Comparison of ENCODE assay signal across 2 cellular contexts in the genomic region with DNA sequence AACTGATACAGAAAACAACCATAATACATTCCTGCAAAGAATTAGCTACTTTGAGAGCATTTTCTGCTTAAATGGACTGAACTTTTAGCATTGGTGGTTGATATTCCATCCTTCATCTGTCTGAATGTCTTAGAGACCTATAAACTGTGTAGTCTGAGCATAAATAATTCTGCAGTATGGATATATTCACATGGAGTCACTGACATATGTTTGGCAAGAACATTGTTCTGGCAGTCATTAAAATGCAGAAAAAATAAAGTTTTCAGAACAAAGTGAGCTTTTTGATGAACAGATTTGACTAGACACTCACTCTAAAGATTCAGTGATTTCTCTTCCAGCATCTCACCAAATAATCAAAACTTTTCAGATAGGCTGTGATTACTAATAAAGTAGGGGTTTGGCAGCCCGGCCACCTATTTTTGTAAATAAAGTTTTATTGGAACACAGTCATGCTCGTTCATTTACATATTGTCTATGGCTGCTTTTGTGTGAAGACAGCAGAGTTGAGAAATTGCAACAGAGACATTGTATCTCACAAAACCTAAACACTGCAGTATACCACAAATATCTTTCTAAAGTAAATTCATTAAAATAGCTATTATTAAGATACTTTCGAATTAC.
A peak's percentile ranks its signal among the peaks of the same experiment; 100 is the strongest.
TF ChIP-seq lines count a peak whose summit lies in the region.

No MANE protein-coding gene starts in this region.

TF ChIP-seq in HepG2, 621 proteins besides CTCF, POLR2A, EP300 and RAD21:
- TF ChIP-seq ZFYVE20 (CRISPR knock-in tag; IDR thresholded peaks at IDR 0.05; ENCODE audit: borderline replicate concordance, low read depth) = no peak
- TF ChIP-seq NFE2L2 (IDR thresholded peaks at IDR 0.05; ENCODE audit: low read length) = no peak
- TF ChIP-seq, protein P1, sequence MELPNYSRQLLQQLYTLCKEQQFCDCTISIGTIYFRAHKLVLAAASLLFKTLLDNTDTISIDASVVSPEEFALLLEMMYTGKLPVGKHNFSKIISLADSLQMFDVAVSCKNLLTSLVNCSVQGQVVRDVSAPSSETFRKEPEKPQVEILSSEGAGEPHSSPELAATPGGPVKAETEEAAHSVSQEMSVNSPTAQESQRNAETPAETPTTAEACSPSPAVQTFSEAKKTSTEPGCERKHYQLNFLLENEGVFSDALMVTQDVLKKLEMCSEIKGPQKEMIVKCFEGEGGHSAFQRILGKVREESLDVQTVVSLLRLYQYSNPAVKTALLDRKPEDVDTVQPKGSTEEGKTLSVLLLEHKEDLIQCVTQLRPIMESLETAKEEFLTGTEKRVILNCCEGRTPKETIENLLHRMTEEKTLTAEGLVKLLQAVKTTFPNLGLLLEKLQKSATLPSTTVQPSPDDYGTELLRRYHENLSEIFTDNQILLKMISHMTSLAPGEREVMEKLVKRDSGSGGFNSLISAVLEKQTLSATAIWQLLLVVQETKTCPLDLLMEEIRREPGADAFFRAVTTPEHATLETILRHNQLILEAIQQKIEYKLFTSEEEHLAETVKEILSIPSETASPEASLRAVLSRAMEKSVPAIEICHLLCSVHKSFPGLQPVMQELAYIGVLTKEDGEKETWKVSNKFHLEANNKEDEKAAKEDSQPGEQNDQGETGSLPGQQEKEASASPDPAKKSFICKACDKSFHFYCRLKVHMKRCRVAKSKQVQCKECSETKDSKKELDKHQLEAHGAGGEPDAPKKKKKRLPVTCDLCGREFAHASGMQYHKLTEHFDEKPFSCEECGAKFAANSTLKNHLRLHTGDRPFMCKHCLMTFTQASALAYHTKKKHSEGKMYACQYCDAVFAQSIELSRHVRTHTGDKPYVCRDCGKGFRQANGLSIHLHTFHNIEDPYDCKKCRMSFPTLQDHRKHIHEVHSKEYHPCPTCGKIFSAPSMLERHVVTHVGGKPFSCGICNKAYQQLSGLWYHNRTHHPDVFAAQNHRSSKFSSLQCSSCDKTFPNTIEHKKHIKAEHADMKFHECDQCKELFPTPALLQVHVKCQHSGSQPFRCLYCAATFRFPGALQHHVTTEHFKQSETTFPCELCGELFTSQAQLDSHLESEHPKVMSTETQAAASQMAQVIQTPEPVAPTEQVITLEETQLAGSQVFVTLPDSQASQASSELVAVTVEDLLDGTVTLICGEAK (IDR thresholded peaks at IDR 0.05) = peak; percentile 22; the same call in 1 of the 2 replicates
- TF ChIP-seq, protein P1 (CRISPR knock-in tag; IDR thresholded peaks at IDR 0.05) = no peak; the same call in 1 of the 2 replicates
TF ChIP-seq in HepG2: peak in this region for 1.

TF ChIP-seq in SK-N-SH, 30 proteins besides CTCF, POLR2A, EP300 and RAD21:
- TF ChIP-seq YY1 (IDR thresholded peaks at IDR 0.05; ENCODE audit: low read depth) (no peak), RXRA (IDR thresholded peaks at IDR 0.05; ENCODE audit: borderline replicate concordance, low read depth) (no peak), NFIC (IDR thresholded peaks at IDR 0.05; ENCODE audit: borderline replicate concordance) (peak; percentile 39; the same call in 1 of the 2 replicates), TAF1 (IDR thresholded peaks at IDR 0.05; ENCODE audit: borderline replicate concordance, low read depth, low read length) (no peak), CHD2 (IDR thresholded peaks at IDR 0.05; ENCODE audit: low read length, partially characterized antibody) (no peak), RFX5 (IDR thresholded peaks at IDR 0.05; ENCODE audit: low read length) (no peak), MXI1 (IDR thresholded peaks at IDR 0.05; ENCODE audit: low read depth, low read length) (no peak), ELF1 (IDR thresholded peaks at IDR 0.05) (no peak), JUND (IDR thresholded peaks at IDR 0.05) (peak; percentile 35; the same call in 1 of the 2 replicates), SMC3 (IDR thresholded peaks at IDR 0.05; ENCODE audit: low read depth, low read length) (no peak), FOXJ3 (CRISPR knock-in tag; IDR thresholded peaks at IDR 0.05) (no peak), MEF2A (IDR thresholded peaks at IDR 0.05; ENCODE audit: borderline replicate concordance, low read depth) (no peak), NRF1 (IDR thresholded peaks at IDR 0.05; ENCODE audit: low read depth, low read length) (no peak), GABPA (IDR thresholded peaks at IDR 0.05; ENCODE audit: low read depth) (no peak), RCOR1 (IDR thresholded peaks at IDR 0.05; ENCODE audit: low read length) (no peak), EZH2phosphoT487 (IDR thresholded peaks at IDR 0.05; ENCODE audit: borderline replicate concordance, low read depth) (no peak), GATA2 (CRISPR knock-in tag; IDR thresholded peaks at IDR 0.05) (no peak), TCF12 (IDR thresholded peaks at IDR 0.05) (peak; percentile 59)
- TF ChIP-seq, protein P2, sequence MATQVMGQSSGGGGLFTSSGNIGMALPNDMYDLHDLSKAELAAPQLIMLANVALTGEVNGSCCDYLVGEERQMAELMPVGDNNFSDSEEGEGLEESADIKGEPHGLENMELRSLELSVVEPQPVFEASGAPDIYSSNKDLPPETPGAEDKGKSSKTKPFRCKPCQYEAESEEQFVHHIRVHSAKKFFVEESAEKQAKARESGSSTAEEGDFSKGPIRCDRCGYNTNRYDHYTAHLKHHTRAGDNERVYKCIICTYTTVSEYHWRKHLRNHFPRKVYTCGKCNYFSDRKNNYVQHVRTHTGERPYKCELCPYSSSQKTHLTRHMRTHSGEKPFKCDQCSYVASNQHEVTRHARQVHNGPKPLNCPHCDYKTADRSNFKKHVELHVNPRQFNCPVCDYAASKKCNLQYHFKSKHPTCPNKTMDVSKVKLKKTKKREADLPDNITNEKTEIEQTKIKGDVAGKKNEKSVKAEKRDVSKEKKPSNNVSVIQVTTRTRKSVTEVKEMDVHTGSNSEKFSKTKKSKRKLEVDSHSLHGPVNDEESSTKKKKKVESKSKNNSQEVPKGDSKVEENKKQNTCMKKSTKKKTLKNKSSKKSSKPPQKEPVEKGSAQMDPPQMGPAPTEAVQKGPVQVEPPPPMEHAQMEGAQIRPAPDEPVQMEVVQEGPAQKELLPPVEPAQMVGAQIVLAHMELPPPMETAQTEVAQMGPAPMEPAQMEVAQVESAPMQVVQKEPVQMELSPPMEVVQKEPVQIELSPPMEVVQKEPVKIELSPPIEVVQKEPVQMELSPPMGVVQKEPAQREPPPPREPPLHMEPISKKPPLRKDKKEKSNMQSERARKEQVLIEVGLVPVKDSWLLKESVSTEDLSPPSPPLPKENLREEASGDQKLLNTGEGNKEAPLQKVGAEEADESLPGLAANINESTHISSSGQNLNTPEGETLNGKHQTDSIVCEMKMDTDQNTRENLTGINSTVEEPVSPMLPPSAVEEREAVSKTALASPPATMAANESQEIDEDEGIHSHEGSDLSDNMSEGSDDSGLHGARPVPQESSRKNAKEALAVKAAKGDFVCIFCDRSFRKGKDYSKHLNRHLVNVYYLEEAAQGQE (IDR thresholded peaks at IDR 0.05; ENCODE audit: low read depth, low read length) = no peak
- TF ChIP-seq, protein P3, sequence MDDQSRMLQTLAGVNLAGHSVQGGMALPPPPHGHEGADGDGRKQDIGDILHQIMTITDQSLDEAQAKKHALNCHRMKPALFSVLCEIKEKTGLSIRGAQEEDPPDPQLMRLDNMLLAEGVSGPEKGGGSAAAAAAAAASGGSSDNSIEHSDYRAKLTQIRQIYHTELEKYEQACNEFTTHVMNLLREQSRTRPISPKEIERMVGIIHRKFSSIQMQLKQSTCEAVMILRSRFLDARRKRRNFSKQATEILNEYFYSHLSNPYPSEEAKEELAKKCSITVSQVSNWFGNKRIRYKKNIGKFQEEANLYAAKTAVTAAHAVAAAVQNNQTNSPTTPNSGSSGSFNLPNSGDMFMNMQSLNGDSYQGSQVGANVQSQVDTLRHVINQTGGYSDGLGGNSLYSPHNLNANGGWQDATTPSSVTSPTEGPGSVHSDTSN (IDR thresholded peaks at IDR 0.05) = peak; percentile 66
- TF ChIP-seq, protein P4, sequence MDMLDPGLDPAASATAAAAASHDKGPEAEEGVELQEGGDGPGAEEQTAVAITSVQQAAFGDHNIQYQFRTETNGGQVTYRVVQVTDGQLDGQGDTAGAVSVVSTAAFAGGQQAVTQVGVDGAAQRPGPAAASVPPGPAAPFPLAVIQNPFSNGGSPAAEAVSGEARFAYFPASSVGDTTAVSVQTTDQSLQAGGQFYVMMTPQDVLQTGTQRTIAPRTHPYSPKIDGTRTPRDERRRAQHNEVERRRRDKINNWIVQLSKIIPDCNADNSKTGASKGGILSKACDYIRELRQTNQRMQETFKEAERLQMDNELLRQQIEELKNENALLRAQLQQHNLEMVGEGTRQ (IDR thresholded peaks at IDR 0.05; ENCODE audit: borderline replicate concordance, low read depth, low read length) = no peak
- TF ChIP-seq, protein P5, sequence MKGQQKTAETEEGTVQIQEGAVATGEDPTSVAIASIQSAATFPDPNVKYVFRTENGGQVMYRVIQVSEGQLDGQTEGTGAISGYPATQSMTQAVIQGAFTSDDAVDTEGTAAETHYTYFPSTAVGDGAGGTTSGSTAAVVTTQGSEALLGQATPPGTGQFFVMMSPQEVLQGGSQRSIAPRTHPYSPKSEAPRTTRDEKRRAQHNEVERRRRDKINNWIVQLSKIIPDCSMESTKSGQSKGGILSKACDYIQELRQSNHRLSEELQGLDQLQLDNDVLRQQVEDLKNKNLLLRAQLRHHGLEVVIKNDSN (IDR thresholded peaks at IDR 0.05; ENCODE audit: borderline replicate concordance, low read depth) = no peak
